ENCODE assay signal across 22 cellular contexts in genomic region chrX:116379854-116380253, GRCh38. TPM values are rescaled to one million over a fixed set of nuclear protein-coding genes. Genes with fewer than 3 reads are reported as not detected.
A peak's percentile ranks its signal among the peaks of the same experiment; 100 is the strongest.
DNase-seq lines count a peak whose midpoint lies in the region; ATAC-seq and TF ChIP-seq lines count a peak whose summit lies in the region.
"Had no signal": no experiment of that assay in that cellular context is flagged by ENCODE, and none has a peak within 500 bp of the region (broad histone marks: within the 10 kb centered on the region; RNA-seq: fewer than 3 reads in every experiment).

No MANE protein-coding gene starts in this region.

- no peaks in the 10 kb centered on the region for H3K27me3 ChIP-seq in MG63
- H3K27me3 ChIP-seq: breast epithelium, stomach, vagina had no signal

- no peak overlapping the region for H3K4me3 ChIP-seq in MG63
- H3K4me3 ChIP-seq: A549, breast epithelium, prostate gland, stomach, vagina had no signal

- no peaks in the 10 kb centered on the region for H3K9me3 ChIP-seq in MG63
- H3K9me3 ChIP-seq: A549, breast epithelium, prostate gland, stomach, vagina had no signal

- ATAC-seq in esophagus mucosa (peak; percentile 86), GM18505 (IDR thresholded peaks at IDR 0.05; ENCODE audit: unreplicated experiment) (no peak), HG02884 (IDR thresholded peaks at IDR 0.05; ENCODE audit: unreplicated experiment) (no peak), HG03025 (IDR thresholded peaks at IDR 0.05; ENCODE audit: low FRiP score, unreplicated experiment) (no peak)
- ATAC-seq: A549; activated naive CD4-positive, alpha-beta T cell treated with anti-CD3 and anti-CD28 coated beads, Interleukin-2, amount 50 U/mL, for 72 hours; CD8-positive, alpha-beta T cell had no signal

- no peak for TF ChIP-seq POLR2A in GM18505 (IDR thresholded peaks at IDR 0.05; ENCODE audit: borderline replicate concordance, extremely low read depth, insufficient read depth, insufficient read length)

- H3K36me3 ChIP-seq in MG63, result no peaks in the 10 kb centered on the region
- H3K36me3 ChIP-seq: breast epithelium, prostate gland, stomach, vagina had no signal

- DNase-seq in AG08395 (ENCODE audit: low spot score), result peak; percentile 20
- DNase-seq in MG63, result peak; percentile 75
- DNase-seq in iris pigment epithelial cell (ENCODE audit: low read depth), result peak; percentile 83
- no peak for DNase-seq in NOMO-1 treated with DMSO at 0.1 percent for 48 hours (lab: John Stamatoyannopoulos, UW; ENCODE audit: unreplicated experiment)
- DNase-seq: activated CD4-positive, alpha-beta T cell treated with anti-CD3 and anti-CD28 coated beads, Interleukin-2, amount 50 U/mL, for 4 hours; activated T-cell treated with anti-CD3 and anti-CD28 coated beads, Interleukin-2, amount 50 U/mL, for 1 hour; CD8-positive, alpha-beta T cell; H7; NCI-H187; NCI-H510A treated with DMSO at 0.1 percent for 48 hours; stimulated activated CD4-positive, alpha-beta T cell treated with anti-CD3 and anti-CD28 coated beads, Interleukin-15, amount 100 ng/mL, for 24 hours; stomach had no signal

RNA-seq across cellular contexts. Expression of gene SLC6A14, which starts 56.6 kb away (rescaled TPM):
- not detected in 2 replicates for total RNA-seq in MG63 (2014; rRNA removed; shearing (Covaris generic); ENCODE audit: low replicate concordance)
- total RNA-seq in esophagus mucosa, result 10.7 TPM
- total RNA-seq: activated naive CD4-positive, alpha-beta T cell treated with anti-CD3 and anti-CD28 coated beads, Interleukin-2, amount 50 U/mL, for 72 hours; CD8-positive, alpha-beta T cell; OCI-LY7 had no signal

Comparison
In these comparisons a context has a peak if more than half of its experiments do, and no peak if none do; other contexts are left out.
1. RNA of gene SLC6A14, which starts 56.6 kb away (total RNA-seq): 10.7 TPM in esophagus mucosa (single experiment); not detected in MG63; every median in the first group is over 10 times any median in the second.